8 cellular contexts compared by ENCODE assay signal in genomic region chr17:40819528-40820125, GRCh38. TPM values are rescaled to one million over a fixed set of nuclear protein-coding genes. Genes with fewer than 3 reads are reported as not detected.
A peak's percentile ranks its signal among the peaks of the same experiment; 100 is the strongest.
DNase-seq lines count a peak whose midpoint lies in the region; ATAC-seq and TF ChIP-seq lines count a peak whose summit lies in the region.

No MANE protein-coding gene starts in this region.

- H3K9ac ChIP-seq in smooth muscle cell (ENCODE audit: low read depth) = peak overlapping the region; percentile 68

- H3K79me2 ChIP-seq in smooth muscle cell (ENCODE audit: low read depth) = no peaks in the 10 kb centered on the region

- H3K27me3 ChIP-seq in iPS DF 6.9 (ENCODE audit: control insufficient read depth, insufficient read depth, low read length) = no peaks in the 10 kb centered on the region
- peaks cover 13% of the 10 kb centered on the region for H3K27me3 ChIP-seq in smooth muscle cell (ENCODE audit: low read depth)

- intact Hi-C loops in Right ventricle myocardium inferior (cut with DNase I) (loop anchor here (5.0 kb wide), 1 partner anchor 38 kb away; no protein-coding TSS in a partner anchor), cardiac septum (cut with DNase I) (no loop called here)

- WGBS in iPS DF 6.9 (ENCODE audit: insufficient coverage, insufficient read length) = no CpG with 5 or more reads among the region's 9 CpGs
- WGBS in smooth muscle cell (ENCODE audit: low lambda C conversion rate) = 72% methylated on average over 9 of the region's 9 CpGs

- H3K4me2 ChIP-seq in smooth muscle cell = peak overlapping the region; percentile 96

- H3K4me3 ChIP-seq in iPS DF 6.9 (ENCODE audit: low read length) = peak overlapping the region; percentile 25; the same call in 1 of the 2 replicates
- peak overlapping the region; percentile 70 for H3K4me3 ChIP-seq in smooth muscle cell

- H3F3A ChIP-seq in smooth muscle cell (ENCODE audit: low read depth) = peaks cover 8% of the 10 kb centered on the region

- H3K36me3 ChIP-seq in iPS DF 6.9 (ENCODE audit: control insufficient read depth, insufficient read depth, low read length) = no peaks in the 10 kb centered on the region
- no peaks in the 10 kb centered on the region for H3K36me3 ChIP-seq in smooth muscle cell (ENCODE audit: low read depth)

- H3K27ac ChIP-seq in angular gyrus (ENCODE audit: low read depth, low read length) (peak overlapping the region; percentile 70), iPS DF 6.9 (ENCODE audit: low read length) (no peak overlapping the region), smooth muscle cell (ENCODE audit: low read depth) (peak overlapping the region; percentile 76)

- peak overlapping the region; percentile 97 for H2AFZ ChIP-seq in smooth muscle cell (ENCODE audit: low read depth)

- no peaks in the 10 kb centered on the region for H3K9me3 ChIP-seq in iPS DF 6.9 (ENCODE audit: control insufficient read depth, insufficient read depth, low read length)
- no peaks in the 10 kb centered on the region for H3K9me3 ChIP-seq in smooth muscle cell (replicated peaks; ENCODE audit: low read depth)

- DNase-seq in Right ventricle myocardium inferior (ENCODE audit: missing footprints) (no peak), cardiac septum (ENCODE audit: low spot score) (no peak), iPS DF 6.9 (ENCODE audit: low read depth, low spot score) (no peak), smooth muscle cell (lab: John Stamatoyannopoulos, UW; ENCODE audit: unreplicated experiment) (no peak), germinal center (ENCODE audit: low spot score) (no peak)

- ATAC-seq in Right ventricle myocardium inferior (peak; percentile 29), GM21515 (IDR thresholded peaks at IDR 0.05; ENCODE audit: unreplicated experiment) (no peak), HG03039 (IDR thresholded peaks at IDR 0.05; ENCODE audit: unreplicated experiment) (no peak)

- no peaks in the 10 kb centered on the region for H3K4me1 ChIP-seq in iPS DF 6.9 (ENCODE audit: control insufficient read depth, insufficient read depth, low read length)
- H3K4me1 ChIP-seq in smooth muscle cell (ENCODE audit: low read depth) = peaks cover 13% of the 10 kb centered on the region

- no peaks in the 10 kb centered on the region for H4K20me1 ChIP-seq in smooth muscle cell (ENCODE audit: low read depth)

- no peak for TF ChIP-seq CTCF in smooth muscle cell (IDR thresholded peaks at IDR 0.05; ENCODE audit: borderline replicate concordance, insufficient read depth, poor library complexity, severe bottlenecking)

RNA-seq across cellular contexts. Expression of gene KRT10, which starts 2.8 kb away (rescaled TPM):
- total RNA-seq in Right ventricle myocardium inferior = 48.0 TPM
- 45.2 TPM for total RNA-seq in cardiac septum
- 29.0 and 48.0 TPM in 2 replicates for total RNA-seq in smooth muscle cell
- 186 and 189 TPM in 2 replicates for polyA plus RNA-seq in smooth muscle cell

RNA-seq across cellular contexts. Expression of gene KRT28, which starts 19.9 kb away (rescaled TPM):
- not detected for total RNA-seq in Right ventricle myocardium inferior
- not detected for total RNA-seq in cardiac septum
- total RNA-seq in smooth muscle cell = not detected in 2 replicates
- polyA plus RNA-seq in smooth muscle cell = not detected in 2 replicates

RNA-seq across cellular contexts. Expression of gene KRT27, which starts 37.3 kb away (rescaled TPM):
- total RNA-seq in Right ventricle myocardium inferior (not detected), cardiac septum (not detected), smooth muscle cell (1.1 TPM in 1 of 2 replicates, not detected in the other)
- polyA plus RNA-seq in smooth muscle cell = 0.32 and 0.54 TPM in 2 replicates

RNA-seq across cellular contexts. Expression of gene KRT12, which starts 47.4 kb away (rescaled TPM):
- total RNA-seq in Right ventricle myocardium inferior = not detected
- total RNA-seq in cardiac septum = not detected
- not detected in 2 replicates for total RNA-seq in smooth muscle cell
- polyA plus RNA-seq in smooth muscle cell = not detected in 2 replicates

RNA-seq across cellular contexts. Expression of gene KRT26, which starts 47.6 kb away (rescaled TPM):
- total RNA-seq in Right ventricle myocardium inferior (not detected), cardiac septum (not detected), smooth muscle cell (not detected in 2 replicates)
- not detected in 2 replicates for polyA plus RNA-seq in smooth muscle cell
